In the genomic region with DNA sequence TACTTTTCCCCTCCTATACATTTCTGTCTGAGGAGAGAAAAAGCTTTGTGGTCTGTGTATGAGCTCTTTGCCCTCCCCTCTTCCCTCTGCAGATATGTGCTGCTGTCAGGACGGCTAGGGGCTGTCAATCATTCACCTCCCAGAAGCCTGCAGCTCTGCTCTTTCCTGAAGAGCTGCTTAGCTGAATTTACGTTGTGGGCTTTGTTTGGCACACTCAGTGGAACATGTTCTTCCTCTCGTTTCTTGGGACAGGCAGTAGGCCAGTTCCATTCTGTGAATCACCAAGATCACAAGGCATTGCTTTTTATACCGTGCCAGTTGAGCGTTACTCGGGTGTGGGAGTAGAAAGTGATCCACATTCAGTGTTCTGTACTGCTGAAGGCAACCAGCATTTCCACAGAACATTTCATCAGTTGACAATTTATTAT, we compare ENCODE assay signal across 8 cellular contexts.
DNase-seq lines count a peak whose midpoint lies in the region; FAIRE-seq and TF ChIP-seq lines count a peak whose summit lies in the region.

No MANE protein-coding gene starts in this region.

- H4K20me1 ChIP-seq in endothelial cell of umbilical vein (replicated peaks; ENCODE audit: control insufficient read depth, extremely low read depth, insufficient read depth, low read length) (no peaks in the 10 kb centered on the region), neural cell (ENCODE audit: insufficient read depth) (no peaks in the 10 kb centered on the region)

- H3K9me1 ChIP-seq in endothelial cell of umbilical vein (replicated peaks; ENCODE audit: control insufficient read depth, extremely low read depth, insufficient read depth, low read length), result no peaks in the 10 kb centered on the region

- peaks cover 15 to 29% of the 10 kb centered on the region in 2 donors for H3K4me1 Mint-ChIP-seq in immature natural killer cell

- H3K4me3 ChIP-seq in endothelial cell of umbilical vein (replicated peaks in 1 of 3; ENCODE audit: insufficient read depth in 1 of 3, low read depth in 1 of 3, low read length in 3 of 3) (no peak overlapping the region), neural cell (ENCODE audit: low read length) (peak overlapping the region; percentile 25)

- no peak overlapping the region for H2AFZ ChIP-seq in endothelial cell of umbilical vein (ENCODE audit: low read depth, low read length)
- peak overlapping the region; percentile 2 for H2AFZ ChIP-seq in neural cell (ENCODE audit: low read depth, low read length)

- no peaks in the 10 kb centered on the region for H3K79me2 ChIP-seq in endothelial cell of umbilical vein (ENCODE audit: control insufficient read depth, insufficient read depth, low read length)
- no peaks in the 10 kb centered on the region for H3K79me2 ChIP-seq in neural cell (replicated peaks; ENCODE audit: insufficient read depth, low read length)

- dilution Hi-C loops in endothelial cell of umbilical vein (cut with MboI; ENCODE audit: extremely low pct_ligation_motif_present, low sequenced_read_pairs), result no loop called here

- no peak for TF ChIP-seq POLR2A in endothelial cell of umbilical vein (IDR thresholded peaks at IDR 0.05; ENCODE audit: low read depth, low read length)

- H3K9me3 Mint-ChIP-seq in immature natural killer cell, result no peaks in the 10 kb centered on the region

- H3K9me3 ChIP-seq in endothelial cell of umbilical vein (replicated peaks; ENCODE audit: control insufficient read depth, insufficient read depth, low read length), result no peaks in the 10 kb centered on the region
- no peaks in the 10 kb centered on the region for H3K9me3 ChIP-seq in neural cell (ENCODE audit: low read length)

- no peaks in the 10 kb centered on the region for H3K36me3 Mint-ChIP-seq in immature natural killer cell

- no peak overlapping the region for H3K4me2 ChIP-seq in endothelial cell of umbilical vein (ENCODE audit: insufficient read depth, low read length)
- H3K4me2 ChIP-seq in neural cell (ENCODE audit: low read length), result no peak overlapping the region

- H3K27me3 Mint-ChIP-seq in immature natural killer cell (ENCODE audit: low read depth in 3 of 3), result peaks cover 0 to 5% (median 5%) of the 10 kb centered on the region in 3 donors

- peak; percentile 61 for TF ChIP-seq EP300 in neural cell (conservative IDR thresholded peaks at IDR 0.05; ENCODE audit: poor library complexity, severe bottlenecking)

- H3K27me3 ChIP-seq in endothelial cell of umbilical vein (ENCODE audit: control insufficient read depth in 2 of 2, insufficient read depth in 2 of 2, low read length in 2 of 2), result no peaks in the 10 kb centered on the region
- no peaks in the 10 kb centered on the region for H3K27me3 ChIP-seq in neural cell (ENCODE audit: insufficient read depth, low read depth, low read length)

- no peak overlapping the region for H3K9ac ChIP-seq in endothelial cell of umbilical vein (replicated peaks; ENCODE audit: extremely low read depth, insufficient read depth, low read length)
- peak overlapping the region; percentile 46 for H3K9ac ChIP-seq in neural cell (ENCODE audit: low read length)

- no peaks in the 10 kb centered on the region for H3K9me2 ChIP-seq in neural cell (ENCODE audit: insufficient read depth, low read length)

- no peak for TF ChIP-seq CTCF in endothelial cell of umbilical vein (IDR thresholded peaks at IDR 0.05; ENCODE audit: extremely low read depth in 1 of 2, insufficient read depth in 1 of 2, low read depth in 1 of 2, low read length in 2 of 2)
- TF ChIP-seq CTCF in neural cell (IDR thresholded peaks at IDR 0.05; ENCODE audit: poor library complexity, severe bottlenecking), result no peak

- BruUV-seq in endothelial cell of umbilical vein (replicated peaks; lab: Mats Ljungman, UMichigan), result no TSS peak

- FAIRE-seq in GM18507 (lab: Jason Lieb, UNC) (peak; percentile 55), endothelial cell of umbilical vein (lab: Jason Lieb, UNC) (peak; percentile 4)

- H3K4me1 ChIP-seq in endothelial cell of umbilical vein (ENCODE audit: control insufficient read depth, extremely low read depth, insufficient read depth, low read length), result peaks cover 11% of the 10 kb centered on the region

- DNase-seq in GM18507 (ENCODE audit: extremely low spot score, insufficient read length, low read depth), result no peak
- DNase-seq in LHCN-M2 (ENCODE audit: low read depth), result peak; percentile 92
- DNase-seq in endothelial cell of umbilical vein (ENCODE audit: low read depth, low spot score), result peak; percentile 89
- DNase-seq in OCI-M1 (lab: John Stamatoyannopoulos, UW), result no peak
- DNase-seq in immature natural killer cell, result no peak
- DNase-seq in NK-92 treated with Interleukin-12 subunit alpha and Interleukin-12 subunit beta, amount 100 ng/mL, for 24 hours (lab: John Stamatoyannopoulos, UW), result no peak
- DNase-seq in NCI-H2107 (lab: John Stamatoyannopoulos, UW), result no peak

- TF ChIP-seq RAD21 in neural cell (conservative IDR thresholded peaks at IDR 0.05), result no peak

- H3K36me3 ChIP-seq in endothelial cell of umbilical vein (ENCODE audit: control insufficient read depth in 2 of 2, extremely low read depth in 1 of 2, insufficient read depth in 2 of 2, low read length in 2 of 2) (no peaks in the 10 kb centered on the region), neural cell (ENCODE audit: insufficient read depth, low read length) (no peaks in the 10 kb centered on the region)

- POLR2A ChIA-PET in endothelial cell of umbilical vein (lab: Charles Lee), result no interaction called here

- no peaks in the 10 kb centered on the region for H3F3A ChIP-seq in neural cell (ENCODE audit: insufficient read depth, low read length, poor library complexity, severe bottlenecking)

- H3K27ac ChIP-seq in endothelial cell of umbilical vein (ENCODE audit: insufficient read depth, low read depth, low read length) (no peak overlapping the region), neural cell (ENCODE audit: low read length) (peak overlapping the region; percentile 83)

- CTCF ChIA-PET in endothelial cell of umbilical vein (lab: Charles Lee), result interaction anchor here (0.6 to 4.9 kb wide), 3 partner anchors 9 to 93 kb away, joined by 3 to 28 read pairs (median 5); no protein-coding TSS in a partner anchor

- H3K27ac Mint-ChIP-seq in immature natural killer cell, result peak overlapping the region in 3 of 6 donors; percentile 41 to 85 (median 51)

- intact Hi-C loops in endothelial cell of umbilical vein (cut with micrococcal nuclease), result loop anchor here (5.0 kb wide), 1 partner anchor 91 kb away; no protein-coding TSS in a partner anchor

- H3K4me3 Mint-ChIP-seq in immature natural killer cell, result no peak overlapping the region

TF ChIP-seq in endothelial cell of umbilical vein, 7 proteins besides CTCF, POLR2A, EP300 and RAD21:
- TF ChIP-seq JUN (IDR thresholded peaks at IDR 0.05; ENCODE audit: borderline replicate concordance, insufficient read depth, insufficient read length, low read depth), result no peak
- TF ChIP-seq GATA2 (IDR thresholded peaks at IDR 0.05; ENCODE audit: insufficient read depth, insufficient read length, low read depth, low read length), result no peak
- no peak for TF ChIP-seq MYC (IDR thresholded peaks at IDR 0.05; ENCODE audit: low read depth, low read length)
- TF ChIP-seq FOS (IDR thresholded peaks at IDR 0.05; ENCODE audit: borderline replicate concordance, insufficient read depth, low read length), result no peak
- TF ChIP-seq POLR2AphosphoS5 (IDR thresholded peaks at IDR 0.05; ENCODE audit: insufficient read depth, low read depth, low read length), result no peak
- TF ChIP-seq, protein P1, sequence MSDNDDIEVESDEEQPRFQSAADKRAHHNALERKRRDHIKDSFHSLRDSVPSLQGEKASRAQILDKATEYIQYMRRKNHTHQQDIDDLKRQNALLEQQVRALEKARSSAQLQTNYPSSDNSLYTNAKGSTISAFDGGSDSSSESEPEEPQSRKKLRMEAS (IDR thresholded peaks at IDR 0.05; ENCODE audit: insufficient read depth, insufficient read length), result no peak
- no peak for TF ChIP-seq EZH2 (IDR thresholded peaks at IDR 0.05; ENCODE audit: borderline replicate concordance, low read depth, low read length, severe bottlenecking)
TF ChIP-seq in endothelial cell of umbilical vein: peak in this region for 0.

TF ChIP-seq in neural cell, 6 proteins besides CTCF, POLR2A, EP300 and RAD21:
- no peak for TF ChIP-seq POLR2AphosphoS5 (IDR thresholded peaks at IDR 0.05)
- no peak for TF ChIP-seq SMC3 (conservative IDR thresholded peaks at IDR 0.05; ENCODE audit: poor library complexity)
- TF ChIP-seq TAF1 (IDR thresholded peaks at IDR 0.05; ENCODE audit: low read depth), result no peak
- TF ChIP-seq EZH2 (IDR thresholded peaks at IDR 0.05; ENCODE audit: borderline replicate concordance, insufficient read depth, low read length, poor library complexity, severe bottlenecking), result no peak
- TF ChIP-seq, protein P2, sequence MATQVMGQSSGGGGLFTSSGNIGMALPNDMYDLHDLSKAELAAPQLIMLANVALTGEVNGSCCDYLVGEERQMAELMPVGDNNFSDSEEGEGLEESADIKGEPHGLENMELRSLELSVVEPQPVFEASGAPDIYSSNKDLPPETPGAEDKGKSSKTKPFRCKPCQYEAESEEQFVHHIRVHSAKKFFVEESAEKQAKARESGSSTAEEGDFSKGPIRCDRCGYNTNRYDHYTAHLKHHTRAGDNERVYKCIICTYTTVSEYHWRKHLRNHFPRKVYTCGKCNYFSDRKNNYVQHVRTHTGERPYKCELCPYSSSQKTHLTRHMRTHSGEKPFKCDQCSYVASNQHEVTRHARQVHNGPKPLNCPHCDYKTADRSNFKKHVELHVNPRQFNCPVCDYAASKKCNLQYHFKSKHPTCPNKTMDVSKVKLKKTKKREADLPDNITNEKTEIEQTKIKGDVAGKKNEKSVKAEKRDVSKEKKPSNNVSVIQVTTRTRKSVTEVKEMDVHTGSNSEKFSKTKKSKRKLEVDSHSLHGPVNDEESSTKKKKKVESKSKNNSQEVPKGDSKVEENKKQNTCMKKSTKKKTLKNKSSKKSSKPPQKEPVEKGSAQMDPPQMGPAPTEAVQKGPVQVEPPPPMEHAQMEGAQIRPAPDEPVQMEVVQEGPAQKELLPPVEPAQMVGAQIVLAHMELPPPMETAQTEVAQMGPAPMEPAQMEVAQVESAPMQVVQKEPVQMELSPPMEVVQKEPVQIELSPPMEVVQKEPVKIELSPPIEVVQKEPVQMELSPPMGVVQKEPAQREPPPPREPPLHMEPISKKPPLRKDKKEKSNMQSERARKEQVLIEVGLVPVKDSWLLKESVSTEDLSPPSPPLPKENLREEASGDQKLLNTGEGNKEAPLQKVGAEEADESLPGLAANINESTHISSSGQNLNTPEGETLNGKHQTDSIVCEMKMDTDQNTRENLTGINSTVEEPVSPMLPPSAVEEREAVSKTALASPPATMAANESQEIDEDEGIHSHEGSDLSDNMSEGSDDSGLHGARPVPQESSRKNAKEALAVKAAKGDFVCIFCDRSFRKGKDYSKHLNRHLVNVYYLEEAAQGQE (IDR thresholded peaks at IDR 0.05; ENCODE audit: borderline replicate concordance), result no peak
- no peak for TF ChIP-seq MXI1 (conservative IDR thresholded peaks at IDR 0.05; ENCODE audit: poor library complexity, severe bottlenecking)

Comparison
In these comparisons a context has a peak if more than half of its experiments do, and no peak if none do; other contexts are left out.
1. DNase-seq: peak in LHCN-M2 (single experiment) and endothelial cell of umbilical vein (single experiment); none in GM18507 (single experiment), OCI-M1 (single experiment), immature natural killer cell (0 of 3), NK-92 treated with Interleukin-12 subunit alpha and Interleukin-12 subunit beta, amount 100 ng/mL, for 24 hours (single experiment) and NCI-H2107 (single experiment).